Comparison of ENCODE assay signal across 19 cellular contexts in the genomic region with DNA sequence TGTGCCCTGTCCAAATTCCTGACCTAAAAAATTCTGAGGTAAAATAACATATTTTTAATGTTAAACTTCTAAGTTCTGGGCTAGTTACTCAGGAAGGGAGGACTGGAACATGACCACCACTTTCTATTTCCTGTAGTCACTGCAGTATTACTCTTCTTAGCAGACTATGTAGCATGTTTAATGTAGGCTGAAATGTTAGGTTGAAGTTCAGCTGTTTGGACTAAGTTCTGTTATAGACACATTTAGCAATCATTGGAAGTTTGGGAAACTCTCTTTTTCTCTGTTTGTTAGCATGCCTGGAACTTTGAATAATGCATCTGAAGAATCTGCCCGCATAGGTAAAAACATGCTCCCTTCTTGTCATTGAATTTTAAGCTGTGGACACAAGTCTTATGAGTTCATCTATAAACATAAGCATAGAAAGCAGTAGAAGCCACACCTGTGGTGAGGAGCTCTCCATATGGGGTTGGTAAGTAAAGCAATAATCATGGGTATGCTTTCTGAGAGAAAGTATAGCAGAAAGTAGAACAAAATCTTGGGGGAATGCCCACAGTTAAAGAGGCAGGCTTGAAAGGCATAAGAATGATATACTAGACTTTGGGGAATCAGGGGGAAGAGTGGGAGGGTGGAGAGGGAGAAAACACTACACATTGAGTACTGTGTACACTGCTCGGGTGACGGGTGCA. TPM values are rescaled to one million over a fixed set of nuclear protein-coding genes. Genes with fewer than 3 reads are reported as not detected.
DNase-seq lines count a peak whose midpoint lies in the region; ATAC-seq and TF ChIP-seq lines count a peak whose summit lies in the region.
"Had no signal": no experiment of that assay in that cellular context is flagged by ENCODE, and none has a peak within 500 bp of the region (broad histone marks: within the 10 kb centered on the region; RNA-seq: fewer than 3 reads in every experiment).

No MANE protein-coding gene starts in this region.

- H2AFZ ChIP-seq in IMR-90 (replicated peaks; ENCODE audit: low read length, poor library complexity) (no peak overlapping the region), mesenchymal stem cell (ENCODE audit: low read depth, low read length) (no peak overlapping the region), PC-9 (no peak overlapping the region)

- TF ChIP-seq RAD21 in IMR-90 (IDR thresholded peaks at IDR 0.05; ENCODE audit: low read length): no peak

- H2BK120ac ChIP-seq in IMR-90 (ENCODE audit: low read depth, low read length) (peak overlapping the region; percentile 18; the same call in 1 of the 2 replicates), mesenchymal stem cell (ENCODE audit: low read depth, low read length) (peak overlapping the region; percentile 86)

- dilution Hi-C loops in IMR-90 (cut with HindIII; ENCODE audit: low sequenced_read_pairs, unreplicated experiment): no loop called here

- peak overlapping the region; percentile 20; the same call in 1 of the 2 replicates for H3K27ac ChIP-seq in IMR-90 (ENCODE audit: insufficient read depth, low read length)
- H3K27ac ChIP-seq in mesenchymal stem cell (ENCODE audit: low read length, poor library complexity, severe bottlenecking): no peak overlapping the region
- H3K27ac ChIP-seq in PC-9: no peak overlapping the region
- H3K27ac ChIP-seq in stomach: no peak overlapping the region
- H3K27ac ChIP-seq: 22Rv1 had no signal

- no peaks in the 10 kb centered on the region for H3K27me3 ChIP-seq in IMR-90 (ENCODE audit: control insufficient read depth, insufficient read depth, low read length)
- H3K27me3 ChIP-seq in mesenchymal stem cell (ENCODE audit: control insufficient read depth in 1 of 2, insufficient read depth in 1 of 2, low read length in 2 of 2): no peaks in the 10 kb centered on the region
- H3K27me3 ChIP-seq in PC-9 (ENCODE audit: insufficient read depth, low read depth): no peaks in the 10 kb centered on the region
- H3K27me3 ChIP-seq in stomach: no peaks in the 10 kb centered on the region

- H3K9ac ChIP-seq in IMR-90 (ENCODE audit: low read depth, low read length): no peak overlapping the region
- no peak overlapping the region for H3K9ac ChIP-seq in mesenchymal stem cell (ENCODE audit: low read length)

- H3K36me3 ChIP-seq in IMR-90 (ENCODE audit: control insufficient read depth, insufficient read depth, low read length): no peaks in the 10 kb centered on the region
- H3K36me3 ChIP-seq in mesenchymal stem cell (ENCODE audit: control insufficient read depth in 1 of 2, insufficient read depth in 2 of 2, low read depth in 1 of 2, low read length in 2 of 2): no peaks in the 10 kb centered on the region
- no peaks in the 10 kb centered on the region for H3K36me3 ChIP-seq in PC-9 (ENCODE audit: low read depth)
- no peaks in the 10 kb centered on the region for H3K36me3 ChIP-seq in stomach

- H3K79me2 ChIP-seq in PC-9 (ENCODE audit: low read depth): no peaks in the 10 kb centered on the region

- CTCF ChIA-PET in IMR-90 (lab: Yijun Ruan, JAX) (interaction anchor here (0.5 kb wide), 1 partner anchor 175 kb away, joined by 3 read pairs; no protein-coding TSS in a partner anchor), PC-9 (lab: Charles Lee) (no interaction called here)

- peaks cover 25% of the 10 kb centered on the region for H3K4me1 ChIP-seq in IMR-90 (ENCODE audit: control insufficient read depth, insufficient read depth, low read length)
- peaks cover 3% of the 10 kb centered on the region for H3K4me1 ChIP-seq in mesenchymal stem cell (ENCODE audit: control insufficient read depth, insufficient read depth, low read depth, low read length)
- H3K4me1 ChIP-seq in PC-9 (replicated peaks; ENCODE audit: insufficient read depth): no peaks in the 10 kb centered on the region
- H3K4me1 ChIP-seq in stomach: peaks cover 5 to 29% (median 20%) of the 10 kb centered on the region in 4 donors

- H3K14ac ChIP-seq in IMR-90 (replicated peaks; ENCODE audit: low read depth, low read length) (0 out of 2 replicates have a peak overlapping the region, but pooled peaks have one; percentile 3), mesenchymal stem cell (ENCODE audit: low read length in 2 of 2) (no peak overlapping the region)

- H4K91ac ChIP-seq in IMR-90 (ENCODE audit: insufficient read depth, low read depth, low read length): no peak overlapping the region
- H4K91ac ChIP-seq in mesenchymal stem cell (ENCODE audit: low read length): peak overlapping the region; percentile 94

- intact Hi-C loops in IMR-90 (cut with micrococcal nuclease): no loop called here
- intact Hi-C loops in dendritic cell treated with granulocyte-macrophage colony-stimulating factor and Interleukin-4, amounts not matched to agents 40 ng/mL and 50 ng/mL, for 4 days (cut with micrococcal nuclease): no loop called here
- intact Hi-C loops in PC-9 (cut with micrococcal nuclease; ENCODE audit: unreplicated experiment): no loop called here
- intact Hi-C loops in stomach (cut with DNase I; ENCODE audit: low total_unique reads): no loop called here

- TF ChIP-seq CTCF in IMR-90 (conservative IDR thresholded peaks at IDR 0.05; ENCODE audit: low read depth, low read length) (no peak), PC-9 (conservative IDR thresholded peaks at IDR 0.05) (no peak), stomach (IDR thresholded peaks at IDR 0.05) (no peak)

- H3K79me1 ChIP-seq in IMR-90 (ENCODE audit: low read depth in 1 of 2, low read length in 2 of 2) (no peaks in the 10 kb centered on the region; a peak in 1 of 4 replicates), mesenchymal stem cell (replicated peaks; ENCODE audit: low read length, poor library complexity, severe bottlenecking) (no peaks in the 10 kb centered on the region)

- H3K4me3 ChIP-seq in IMR-90 (ENCODE audit: insufficient read depth, low read depth, low read length) (no peak overlapping the region), mesenchymal stem cell (ENCODE audit: insufficient read depth in 1 of 2, low read depth in 1 of 2, low read length in 2 of 2) (no peak overlapping the region), PC-9 (no peak overlapping the region), stomach (no peak overlapping the region)

- H2BK15ac ChIP-seq in IMR-90 (ENCODE audit: low read depth, low read length) (0 out of 3 replicates have a peak overlapping the region, but pooled peaks have one; percentile 77), mesenchymal stem cell (ENCODE audit: low read depth, poor library complexity, severe bottlenecking) (no peak overlapping the region)

- DNase-seq in activated CD4-positive, CD25-positive, alpha-beta regulatory T cell (lab: John Stamatoyannopoulos, UW): no peak
- DNase-seq in IMR-90 (no peak), mesenchymal stem cell (no peak), PC-9 (no peak), hypothalamus (lab: John Stamatoyannopoulos, UW) (no peak), stomach (no peak)
- DNase-seq: CD8-positive, alpha-beta T cell; COR-L47; DMS153; DMS79 treated with DMSO at 0.1 percent for 48 hours; EL; GDM1 had no signal

- no peaks in the 10 kb centered on the region for H3K36me3 Mint-ChIP-seq in dendritic cell treated with granulocyte-macrophage colony-stimulating factor and Interleukin-4, amounts not matched to agents 40 ng/mL and 50 ng/mL, for 4 days (ENCODE audit: low read depth)
- H3K36me3 Mint-ChIP-seq: CD8-positive, alpha-beta T cell had no signal

- H3K9me3 ChIP-seq in IMR-90 (ENCODE audit: control insufficient read depth, insufficient read depth, low read length) (no peaks in the 10 kb centered on the region), mesenchymal stem cell (ENCODE audit: control insufficient read depth, low read length) (no peaks in the 10 kb centered on the region), PC-9 (ENCODE audit: insufficient read depth, low read depth) (no peaks in the 10 kb centered on the region), stomach (no peaks in the 10 kb centered on the region)

- H2AK9ac ChIP-seq in IMR-90 (replicated peaks; ENCODE audit: low read depth, low read length, poor library complexity): no peak overlapping the region

- no TSS peak for BruUV-seq in IMR-90 (replicated peaks; lab: Mats Ljungman, UMichigan)
- no TSS peak for BruUV-seq in PC-9 (replicated peaks; lab: Mats Ljungman, UMichigan)

- WGBS in IMR-90 (ENCODE audit: extremely low coverage in 2 of 2, insufficient read length in 1 of 2), 2 experiments: no CpG with 5 or more reads among the region's 3 CpGs
- no CpG with 5 or more reads among the region's 3 CpGs for WGBS in mesenchymal stem cell
- WGBS in stomach, 5 donors: 89 to 94% (median 93%) methylated on average over 3 of the region's 3 CpGs

- peaks cover 75% of the 10 kb centered on the region for H3K4me1 Mint-ChIP-seq in dendritic cell treated with granulocyte-macrophage colony-stimulating factor and Interleukin-4, amounts not matched to agents 40 ng/mL and 50 ng/mL, for 4 days (ENCODE audit: low read depth)

- no peaks in the 10 kb centered on the region for H3K9me2 ChIP-seq in PC-9 (ENCODE audit: insufficient read depth)

- no peaks in the 10 kb centered on the region for H3F3A ChIP-seq in PC-9 (ENCODE audit: insufficient read depth, low read depth)

- TF ChIP-seq POLR2A in IMR-90 (IDR thresholded peaks at IDR 0.05; ENCODE audit: low read depth, low read length): no peak
- TF ChIP-seq POLR2A in stomach (IDR thresholded peaks at IDR 0.05): no peak

- peaks cover 19% of the 10 kb centered on the region for H3K9me1 ChIP-seq in IMR-90 (ENCODE audit: insufficient read depth, low read length)

- no peaks in the 10 kb centered on the region; the same call in 1 of the 2 replicates for H4K20me1 ChIP-seq in IMR-90 (ENCODE audit: insufficient read depth, low read length)
- no peaks in the 10 kb centered on the region for H4K20me1 ChIP-seq in PC-9 (ENCODE audit: insufficient read depth)

- TF ChIP-seq EP300 in stomach (IDR thresholded peaks at IDR 0.05): no peak

- H3K18ac ChIP-seq in IMR-90 (ENCODE audit: low read depth, low read length): peak overlapping the region; percentile 17; the same call in 1 of the 2 replicates
- peak overlapping the region; percentile 63 to 82 for H3K18ac ChIP-seq in mesenchymal stem cell (ENCODE audit: low read depth in 1 of 2, low read length in 2 of 2)

- H2BK5ac ChIP-seq in IMR-90 (ENCODE audit: low read depth, low read length, poor library complexity, severe bottlenecking) (no peak overlapping the region), mesenchymal stem cell (ENCODE audit: low read depth, low read length, poor library complexity, severe bottlenecking) (no peak overlapping the region)

- peak overlapping the region; percentile 26; the same call in 1 of the 2 replicates for H3K4ac ChIP-seq in IMR-90 (ENCODE audit: low read depth, low read length)
- peak overlapping the region; percentile 64 to 92 for H3K4ac ChIP-seq in mesenchymal stem cell (ENCODE audit: low read depth in 1 of 2, low read length in 2 of 2)

- peak overlapping the region; percentile 12 for H3K27ac Mint-ChIP-seq in dendritic cell treated with granulocyte-macrophage colony-stimulating factor and Interleukin-4, amounts not matched to agents 40 ng/mL and 50 ng/mL, for 4 days
- H3K27ac Mint-ChIP-seq: CD14-positive monocyte; CD8-positive, alpha-beta T cell had no signal

- in situ Hi-C loops in IMR-90 (cut with MboI; ENCODE audit: low sequenced_read_pairs): no loop called here

- ATAC-seq in activated CD4-positive, CD25-positive, alpha-beta regulatory T cell treated with anti-CD3 and anti-CD28 coated beads, Interleukin-2, amount 50 U/mL, for 24 hours: peak; percentile 51 to 70
- no peak for ATAC-seq in IMR-90 (ENCODE audit: low read depth)
- ATAC-seq: CD8-positive, alpha-beta T cell; HCT116 had no signal

- H2AK5ac ChIP-seq in IMR-90 (ENCODE audit: low read depth, low read length) (no peak overlapping the region), mesenchymal stem cell (ENCODE audit: low read length, severe bottlenecking) (no peak overlapping the region)

- peaks cover 2% of the 10 kb centered on the region for H3K27me3 Mint-ChIP-seq in dendritic cell treated with granulocyte-macrophage colony-stimulating factor and Interleukin-4, amounts not matched to agents 40 ng/mL and 50 ng/mL, for 4 days

- POLR2A ChIA-PET in IMR-90 (lab: Charles Lee; ENCODE audit: unreplicated experiment) (no interaction called here), PC-9 (lab: Charles Lee; ENCODE audit: unreplicated experiment) (no interaction called here)

- H2BK20ac ChIP-seq in IMR-90 (ENCODE audit: low read depth, low read length): peak overlapping the region; percentile 31; the same call in 1 of the 2 replicates

- H3K9me3 Mint-ChIP-seq in dendritic cell treated with granulocyte-macrophage colony-stimulating factor and Interleukin-4, amounts not matched to agents 40 ng/mL and 50 ng/mL, for 4 days: peaks cover 8% of the 10 kb centered on the region

- no peak overlapping the region for H3K4me3 Mint-ChIP-seq in dendritic cell treated with granulocyte-macrophage colony-stimulating factor and Interleukin-4, amounts not matched to agents 40 ng/mL and 50 ng/mL, for 4 days
- H3K4me3 Mint-ChIP-seq: CD14-positive monocyte; CD8-positive, alpha-beta T cell had no signal

- no peak overlapping the region for H3K56ac ChIP-seq in IMR-90 (ENCODE audit: extremely low read depth, insufficient read depth, low read length)

- H3K23ac ChIP-seq in IMR-90 (ENCODE audit: low read depth, low read length) (no peak overlapping the region), mesenchymal stem cell (ENCODE audit: low read length in 2 of 2) (no peak overlapping the region)

- H4K5ac ChIP-seq in IMR-90 (ENCODE audit: low read depth, low read length): no peak overlapping the region

- H2BK12ac ChIP-seq in mesenchymal stem cell (ENCODE audit: low read length in 2 of 2): peak overlapping the region; percentile 93 to 99

- H3K4me2 ChIP-seq in IMR-90 (ENCODE audit: low read depth, low read length) (no peak overlapping the region), mesenchymal stem cell (ENCODE audit: low read length, poor library complexity, severe bottlenecking) (no peak overlapping the region), PC-9 (no peak overlapping the region)

- no peak overlapping the region for H4K8ac ChIP-seq in IMR-90 (ENCODE audit: low read depth in 2 of 2, low read length in 2 of 2)
- H4K8ac ChIP-seq in mesenchymal stem cell (ENCODE audit: low read length): no peak overlapping the region

RNA-seq across cellular contexts. Expression of a gene that starts 52.6 kb away (rescaled TPM):
- total RNA-seq in IMR-90 (2012; rRNA removed) (not detected in 2 replicates), PC-9 (2021) (3.3 and 3.8 TPM in 2 replicates), stomach (10 to 100 TPM in 4 of 5 donors, 1 to 10 TPM in 1; 2.3 to 99.6 (median 30.7) TPM)
- polyA plus RNA-seq in IMR-90 (2012; rRNA removed) (not detected in 2 replicates), stomach (100 to 1,000 TPM in 1 of 3 donors, 10 to 100 TPM in 2; 11.9 to 111 (median 18.9) TPM)
- 0.03 TPM in 1 of 2 replicates, not detected in the other for polyA plus RNA-seq in IMR-90 (2012; cell fraction: cytosol; rRNA removed)
- polyA plus RNA-seq in IMR-90 (2012; cell fraction: nucleus; rRNA removed; ENCODE audit: low replicate concordance): 0.14 TPM in 1 of 2 replicates, not detected in the other
- 3.4 TPM for polyA plus RNA-seq in mesenchymal stem cell (2013, experiment 1 of 2)
- polyA plus RNA-seq in mesenchymal stem cell (2013, experiment 2 of 2): 3.0 TPM
- total RNA-seq: A673; CD8-positive, alpha-beta T cell had no signal
- polyA plus RNA-seq: BJ had no signal
